ENCODE assay signal across 1 cellular context in genomic region chr4:1348746-1349145, GRCh38.
TF ChIP-seq lines count a peak whose summit lies in the region.

No MANE protein-coding gene starts in this region.

TF ChIP-seq in GM23338, 12 proteins besides CTCF, POLR2A, EP300 and RAD21 (continued from another document):
- TF ChIP-seq ZNF331 (CRISPR knock-in tag; IDR thresholded peaks at IDR 0.05; ENCODE audit: low read depth) = no peak
- TF ChIP-seq STAT1 (IDR thresholded peaks at IDR 0.05; ENCODE audit: unreplicated experiment) = no peak
- TF ChIP-seq ZNF462 (CRISPR knock-in tag; IDR thresholded peaks at IDR 0.05) = no peak
- TF ChIP-seq EZH2 (IDR thresholded peaks at IDR 0.05; ENCODE audit: low read depth, unreplicated experiment) = no peak
- no peak for TF ChIP-seq ETS1 (IDR thresholded peaks at IDR 0.05)
TF ChIP-seq in GM23338: peak in this region for 0.
